Comparison of ENCODE assay signal across 24 cellular contexts in the genomic region with DNA sequence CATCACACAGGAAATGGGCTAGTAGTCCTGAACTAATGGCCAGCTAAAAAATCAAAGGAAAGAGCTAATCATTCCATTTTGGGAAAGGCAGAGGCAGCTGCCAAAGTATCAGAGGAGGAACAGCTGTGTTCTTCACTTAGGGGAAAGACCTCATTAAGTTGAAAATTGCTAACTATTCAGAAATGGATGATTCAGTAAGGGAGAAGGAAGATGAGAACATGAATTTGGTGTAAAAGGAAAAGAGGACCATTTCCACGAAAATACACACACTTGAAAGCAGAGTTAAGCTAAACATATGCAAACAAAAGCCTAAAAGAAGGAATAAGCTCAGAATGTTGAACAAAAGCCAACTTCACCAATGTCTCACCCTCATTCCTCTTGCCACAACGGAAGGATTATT.
"Had no signal": no experiment of that assay in that cellular context is flagged by ENCODE, and none has a peak within 500 bp of the region (broad histone marks: within the 10 kb centered on the region; RNA-seq: fewer than 3 reads in every experiment).

No MANE protein-coding gene starts in this region.

- H3K27ac ChIP-seq: epithelial cell of prostate, esophagus muscularis mucosa, gastroesophageal sphincter, neural progenitor cell, ovary, spleen, thoracic aorta, transverse colon had no signal

- H3K27me3 ChIP-seq: gastroesophageal sphincter, neural progenitor cell, ovary, spleen, transverse colon had no signal

- H3K27me3 Mint-ChIP-seq: dendritic cell treated with granulocyte-macrophage colony-stimulating factor and Interleukin-4, amounts not matched to agents 40 ng/mL and 50 ng/mL, for 4 days; effector memory CD8-positive, alpha-beta T cell; progenitor cell of endocrine pancreas; stimulated activated naive B cell treated with anti-CD40 and anti-IgM and Interleukin-4, amounts not matched to agents 10 μg/mL and 1 μg/mL and 100 μg/mL, for 72 hours; stimulated activated naive CD8-positive, alpha-beta T cell treated with anti-CD3 and anti-CD28 coated beads, Interleukin-15, amount 100 ng/mL, for 72 hours had no signal

- H3K9me3 Mint-ChIP-seq: dendritic cell treated with granulocyte-macrophage colony-stimulating factor and Interleukin-4, amounts not matched to agents 40 ng/mL and 50 ng/mL, for 4 days; stimulated activated naive CD8-positive, alpha-beta T cell treated with anti-CD3 and anti-CD28 coated beads, Interleukin-15, amount 100 ng/mL, for 72 hours had no signal

- H3K4me1 Mint-ChIP-seq: natural killer cell; stimulated activated naive B cell treated with anti-CD40 and anti-IgM and Interleukin-4, amounts not matched to agents 10 μg/mL and 1 μg/mL and 100 μg/mL, for 72 hours; stimulated activated naive CD8-positive, alpha-beta T cell treated with anti-CD3 and anti-CD28 coated beads, Interleukin-15, amount 100 ng/mL, for 72 hours had no signal

- H3K36me3 ChIP-seq: esophagus muscularis mucosa, gastroesophageal sphincter, neural progenitor cell, ovary, spleen, thoracic aorta, transverse colon had no signal

- DNase-seq: effector memory CD8-positive, alpha-beta T cell; glutamatergic neuron; islet precursor cell; mammary epithelial cell; natural killer cell; nucleus accumbens; ovary; right cardiac atrium; spleen; stimulated activated CD4-positive, alpha-beta T cell treated with anti-CD3 and anti-CD28 coated beads, Interleukin-15, amount 100 ng/mL, for 24 hours; stimulated activated CD4-positive, alpha-beta T cell treated with anti-CD3 and anti-CD28 coated beads, Interleukin-1b, Interleukin-23, amount 100 ng/mL, for 48 hours; stimulated activated CD4-positive, alpha-beta T cell treated with anti-CD3 and anti-CD28 coated beads, Interleukin-4, amount 100 ng/mL, for 24 hours; stimulated activated naive B cell treated with anti-CD40 and anti-IgM and Interleukin-4, amounts not matched to agents 10 μg/mL and 1 μg/mL and 100 μg/mL, for 72 hours; stimulated activated naive CD8-positive, alpha-beta T cell treated with anti-CD3 and anti-CD28 coated beads, Interleukin-15, amount 100 ng/mL, for 72 hours; transverse colon had no signal

- H3K9ac ChIP-seq: neural progenitor cell had no signal

- H3K4me3 ChIP-seq: esophagus muscularis mucosa, gastroesophageal sphincter, mucosa of descending colon, neural progenitor cell, ovary, spleen, thoracic aorta, transverse colon had no signal

- H3K9me3 ChIP-seq: esophagus muscularis mucosa, gastroesophageal sphincter, mucosa of descending colon, ovary, spleen, thoracic aorta, transverse colon had no signal

- H3K4me1 ChIP-seq: esophagus muscularis mucosa, gastroesophageal sphincter, neural progenitor cell, spleen, transverse colon had no signal

- H2AFZ ChIP-seq: neural progenitor cell had no signal

- H3K4me3 Mint-ChIP-seq: dendritic cell treated with granulocyte-macrophage colony-stimulating factor and Interleukin-4, amounts not matched to agents 40 ng/mL and 50 ng/mL, for 4 days; effector memory CD8-positive, alpha-beta T cell; natural killer cell; neural progenitor cell; stimulated activated naive B cell treated with anti-CD40 and anti-IgM and Interleukin-4, amounts not matched to agents 10 μg/mL and 1 μg/mL and 100 μg/mL, for 72 hours; stimulated activated naive CD8-positive, alpha-beta T cell treated with anti-CD3 and anti-CD28 coated beads, Interleukin-15, amount 100 ng/mL, for 72 hours had no signal

- ATAC-seq: effector memory CD8-positive, alpha-beta T cell; gastroesophageal sphincter; left lobe of liver; mucosa of descending colon; natural killer cell; right cardiac atrium; stimulated activated naive B cell treated with anti-CD40 and anti-IgM and Interleukin-4, amounts not matched to agents 10 μg/mL and 1 μg/mL and 100 μg/mL, for 72 hours; stimulated activated naive CD8-positive, alpha-beta T cell treated with anti-CD3 and anti-CD28 coated beads, Interleukin-15, amount 100 ng/mL, for 72 hours had no signal

- H3K27ac Mint-ChIP-seq: dendritic cell treated with granulocyte-macrophage colony-stimulating factor and Interleukin-4, amounts not matched to agents 40 ng/mL and 50 ng/mL, for 4 days; effector memory CD8-positive, alpha-beta T cell; natural killer cell; neural progenitor cell; progenitor cell of endocrine pancreas; stimulated activated naive B cell treated with anti-CD40 and anti-IgM and Interleukin-4, amounts not matched to agents 10 μg/mL and 1 μg/mL and 100 μg/mL, for 72 hours; stimulated activated naive CD8-positive, alpha-beta T cell treated with anti-CD3 and anti-CD28 coated beads, Interleukin-15, amount 100 ng/mL, for 72 hours had no signal

- H3K4me2 ChIP-seq: neural progenitor cell had no signal

- H3K36me3 Mint-ChIP-seq: natural killer cell; stimulated activated naive B cell treated with anti-CD40 and anti-IgM and Interleukin-4, amounts not matched to agents 10 μg/mL and 1 μg/mL and 100 μg/mL, for 72 hours had no signal
